8 cellular contexts compared by ENCODE assay signal in the genomic region with DNA sequence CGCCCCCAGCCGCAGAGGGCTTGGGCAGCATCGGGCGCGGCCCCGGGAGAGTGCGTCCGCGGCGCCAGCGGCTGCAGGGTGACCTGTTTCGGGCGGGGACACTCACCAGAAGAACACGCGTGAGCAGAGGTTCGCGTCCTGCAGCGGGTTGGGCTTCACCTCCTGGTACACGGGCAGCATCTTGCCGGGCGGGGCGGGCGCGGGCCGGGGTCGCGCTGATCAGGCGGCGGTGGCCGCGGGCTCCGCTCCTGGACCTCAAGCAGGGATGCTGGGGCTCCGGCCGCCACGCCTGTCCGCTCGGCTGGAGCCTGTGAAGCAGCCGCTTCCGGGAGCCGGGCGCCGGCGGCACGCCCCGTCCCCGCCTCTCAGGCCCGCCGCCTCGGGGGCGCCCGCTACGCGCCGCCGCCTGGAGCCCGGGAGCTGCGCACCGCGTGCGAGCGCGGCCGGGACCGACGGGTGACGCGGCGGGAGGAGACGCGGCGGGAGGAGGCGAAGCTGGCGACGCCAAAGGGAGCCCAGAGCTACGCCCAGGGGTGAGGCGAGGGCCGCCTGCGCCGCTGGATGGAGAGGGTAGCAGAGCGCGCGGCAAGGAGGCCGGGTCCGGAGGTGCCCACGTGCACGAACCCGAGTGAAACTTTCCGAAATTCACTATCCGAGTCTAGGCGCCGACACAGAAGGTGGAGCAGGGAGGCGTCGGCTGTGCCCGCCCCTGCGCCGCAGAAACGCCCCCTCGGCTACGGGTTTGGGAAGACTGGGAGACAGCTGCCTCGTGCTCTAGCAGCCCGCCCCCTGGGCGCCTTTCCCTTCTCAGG. TPM values are rescaled to one million over a fixed set of nuclear protein-coding genes. Genes with fewer than 3 reads are reported as not detected.
DNase-seq lines count a peak whose midpoint lies in the region; ATAC-seq and TF ChIP-seq lines count a peak whose summit lies in the region.

A gene with protein sequence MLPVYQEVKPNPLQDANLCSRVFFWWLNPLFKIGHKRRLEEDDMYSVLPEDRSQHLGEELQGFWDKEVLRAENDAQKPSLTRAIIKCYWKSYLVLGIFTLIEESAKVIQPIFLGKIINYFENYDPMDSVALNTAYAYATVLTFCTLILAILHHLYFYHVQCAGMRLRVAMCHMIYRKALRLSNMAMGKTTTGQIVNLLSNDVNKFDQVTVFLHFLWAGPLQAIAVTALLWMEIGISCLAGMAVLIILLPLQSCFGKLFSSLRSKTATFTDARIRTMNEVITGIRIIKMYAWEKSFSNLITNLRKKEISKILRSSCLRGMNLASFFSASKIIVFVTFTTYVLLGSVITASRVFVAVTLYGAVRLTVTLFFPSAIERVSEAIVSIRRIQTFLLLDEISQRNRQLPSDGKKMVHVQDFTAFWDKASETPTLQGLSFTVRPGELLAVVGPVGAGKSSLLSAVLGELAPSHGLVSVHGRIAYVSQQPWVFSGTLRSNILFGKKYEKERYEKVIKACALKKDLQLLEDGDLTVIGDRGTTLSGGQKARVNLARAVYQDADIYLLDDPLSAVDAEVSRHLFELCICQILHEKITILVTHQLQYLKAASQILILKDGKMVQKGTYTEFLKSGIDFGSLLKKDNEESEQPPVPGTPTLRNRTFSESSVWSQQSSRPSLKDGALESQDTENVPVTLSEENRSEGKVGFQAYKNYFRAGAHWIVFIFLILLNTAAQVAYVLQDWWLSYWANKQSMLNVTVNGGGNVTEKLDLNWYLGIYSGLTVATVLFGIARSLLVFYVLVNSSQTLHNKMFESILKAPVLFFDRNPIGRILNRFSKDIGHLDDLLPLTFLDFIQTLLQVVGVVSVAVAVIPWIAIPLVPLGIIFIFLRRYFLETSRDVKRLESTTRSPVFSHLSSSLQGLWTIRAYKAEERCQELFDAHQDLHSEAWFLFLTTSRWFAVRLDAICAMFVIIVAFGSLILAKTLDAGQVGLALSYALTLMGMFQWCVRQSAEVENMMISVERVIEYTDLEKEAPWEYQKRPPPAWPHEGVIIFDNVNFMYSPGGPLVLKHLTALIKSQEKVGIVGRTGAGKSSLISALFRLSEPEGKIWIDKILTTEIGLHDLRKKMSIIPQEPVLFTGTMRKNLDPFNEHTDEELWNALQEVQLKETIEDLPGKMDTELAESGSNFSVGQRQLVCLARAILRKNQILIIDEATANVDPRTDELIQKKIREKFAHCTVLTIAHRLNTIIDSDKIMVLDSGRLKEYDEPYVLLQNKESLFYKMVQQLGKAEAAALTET (N-terminal part only) (minus strand): TSS at position 317 of the 812 bp plus-strand sequence. CDS start 137 bp downstream, at position 180.

- H3K36me3 Mint-ChIP-seq in neural crest cell (ENCODE audit: low read depth), result peaks cover 3% of the 10 kb centered on the region

- TF ChIP-seq EP300 in suprapubic skin (IDR thresholded peaks at IDR 0.05), result no peak

- no peaks in the 10 kb centered on the region for H3K9me3 ChIP-seq in HUES48 (ENCODE audit: control insufficient read depth, insufficient read depth, low read length)
- no peaks in the 10 kb centered on the region for H3K9me3 ChIP-seq in suprapubic skin

- H3K36me3 ChIP-seq in HUES48 (ENCODE audit: control insufficient read depth, insufficient read depth, low read length) (no peaks in the 10 kb centered on the region), suprapubic skin (no peaks in the 10 kb centered on the region)

- WGBS in suprapubic skin, result 0% methylated on average over 2 of the region's 102 CpGs

- TF ChIP-seq POLR2A in suprapubic skin (IDR thresholded peaks at IDR 0.05), result no peak

- H3K4me3 ChIP-seq in HUES48 (ENCODE audit: low read depth, low read length), result peak within 1 kb of the TSS; percentile 69
- peak within 1 kb of the TSS; percentile 75 to 84 for H3K4me3 ChIP-seq in foreskin fibroblast (ENCODE audit: low read depth in 1 of 2, low read length in 2 of 2)
- peak within 1 kb of the TSS; percentile 84 for H3K4me3 ChIP-seq in suprapubic skin

- peak within 1 kb of the TSS; percentile 65 for H3K9ac ChIP-seq in HUES48 (ENCODE audit: low read depth, low read length)

- H3K27ac ChIP-seq in HUES48 (ENCODE audit: low read depth, low read length), result no peak within 1 kb of the TSS
- H3K27ac ChIP-seq in suprapubic skin, result peak within 1 kb of the TSS; percentile 48

- peaks cover 36% of the 10 kb centered on the region for H3K4me1 Mint-ChIP-seq in neural crest cell

- H3K4me1 ChIP-seq in HUES48 (ENCODE audit: control insufficient read depth, insufficient read depth, low read length), result 0 out of 2 replicates have a peak, but pooled peaks cover 4% of the 10 kb centered on the region
- H3K4me1 ChIP-seq in suprapubic skin, result peaks cover 22% of the 10 kb centered on the region

- H3K27me3 Mint-ChIP-seq in neural crest cell (ENCODE audit: low read depth), result peaks cover 11% of the 10 kb centered on the region

- H3K27ac Mint-ChIP-seq in neural crest cell (ENCODE audit: unreplicated experiment), result peak within 1 kb of the TSS; percentile 96

- no peak for TF ChIP-seq CTCF in foreskin fibroblast (IDR thresholded peaks at IDR 0.05; ENCODE audit: low read depth, low read length)
- TF ChIP-seq CTCF in neural crest cell (conservative IDR thresholded peaks at IDR 0.05), result no peak
- no peak for TF ChIP-seq CTCF in suprapubic skin (IDR thresholded peaks at IDR 0.05)

- H3K4me3 Mint-ChIP-seq in neural crest cell, result peak within 1 kb of the TSS; percentile 97

- ATAC-seq in GM21447 (IDR thresholded peaks at IDR 0.05; ENCODE audit: unreplicated experiment), result peak; percentile 76

- H3K27me3 ChIP-seq in HUES48 (ENCODE audit: control insufficient read depth, insufficient read depth, low read length) (peaks cover 26% of the 10 kb centered on the region), suprapubic skin (no peaks in the 10 kb centered on the region)

- DNase-seq in DMS153 treated with DMSO at 0.1 percent for 48 hours (lab: John Stamatoyannopoulos, UW; ENCODE audit: unreplicated experiment), result peak; percentile 65
- peak; percentile 79 for DNase-seq in RPMI8226
- peak; percentile 49 for DNase-seq in activated T-helper 9 cell treated with anti-CD3 and anti-CD28 coated beads, Interleukin-2, amount 50 U/mL, for 16 hours (ENCODE audit: low read depth)
- peak; percentile 83 to 93 for DNase-seq in foreskin fibroblast
- DNase-seq in neural crest cell (ENCODE audit: low read depth, low spot score), result peak; percentile 55
- DNase-seq in suprapubic skin (ENCODE audit: low spot score in 2 of 2), result peak in 1 of 2 donors; percentile 70

- H3K9me3 Mint-ChIP-seq in neural crest cell, result no peaks in the 10 kb centered on the region

RNA-seq across cellular contexts. Expression of the gene that starts here (rescaled TPM):
- total RNA-seq in neural crest cell (21.8 and 24.8 TPM in 2 replicates), suprapubic skin (10 to 100 TPM in 2 of 4 donors, 1 to 10 TPM in 2; 5.1 to 51.2 (median 14.6) TPM)
